In genomic region chr17:45770632-45771472, GRCh38 we compare ENCODE assay signal across 32 cellular contexts. TPM values are rescaled to one million over a fixed set of nuclear protein-coding genes. Genes with fewer than 3 reads are reported as not detected.
DNase-seq lines count a peak whose midpoint lies in the region; ATAC-seq, FAIRE-seq and TF ChIP-seq lines count a peak whose summit lies in the region.
"Had no signal": no experiment of that assay in that cellular context is flagged by ENCODE, and none has a peak within 500 bp of the region (broad histone marks: within the 10 kb centered on the region; RNA-seq: fewer than 3 reads in every experiment).

No MANE protein-coding gene starts in this region.

- DNase-seq in HTR-8/SVneo (ENCODE audit: insufficient read length, low spot score) (no peak), WTC11 (ENCODE audit: low spot score) (peak; percentile 46), islet precursor cell (peak; percentile 82), type B pancreatic cell (ENCODE audit: extremely low spot score, unreplicated experiment) (no peak)
- no peak for DNase-seq in activated naive CD8-positive, alpha-beta T cell treated with anti-CD3 and anti-CD28 coated beads, Interleukin-2, amount 50 U/mL, for 24 hours
- no peak for DNase-seq in stimulated activated CD4-positive, alpha-beta T cell treated with anti-CD3 and anti-CD28 coated beads, Interleukin-4, amount 100 ng/mL, for 1 hour
- no peak for DNase-seq in activated naive CD4-positive, alpha-beta T cell (lab: John Stamatoyannopoulos, UW)
- DNase-seq: activated CD4-positive, alpha-beta T cell treated with anti-CD3 and anti-CD28 coated beads, Interleukin-2, amount 50 U/mL, for 48 hours; activated naive CD4-positive, alpha-beta T cell treated with Interleukin-2 at 50 U/mL for 16 hours; activated T-cell treated with anti-CD3 and anti-CD28 coated beads, Interleukin-2, amount 50 U/mL, for 72 hours; adrenal gland; BE2C; brain microvascular endothelial cell; CD8-positive, alpha-beta T cell; esophagus squamous epithelium; foreskin keratinocyte; heart left ventricle; left cardiac atrium; NCI-H1694; Right ventricle myocardium superior; stimulated activated CD4-positive, alpha-beta T cell treated with anti-CD3 and anti-CD28 coated beads, Interleukin-1b, Interleukin-23, amount 100 ng/mL, for 48 hours; stimulated activated naive CD8-positive, alpha-beta T cell treated with anti-CD3 and anti-CD28 coated beads, Interleukin-15, amount 100 ng/mL, for 72 hours had no signal

- H3K27me3 Mint-ChIP-seq in WTC11 (ENCODE audit: low read depth) (peaks cover 10% of the 10 kb centered on the region), type B pancreatic cell (peaks cover 69% of the 10 kb centered on the region)
- peaks cover 29% of the 10 kb centered on the region for H3K27me3 Mint-ChIP-seq in activated naive CD8-positive, alpha-beta T cell treated with anti-CD3 and anti-CD28 coated beads, Interleukin-2, amount 50 U/mL, for 24 hours

- H3K36me3 Mint-ChIP-seq in WTC11, result no peaks in the 10 kb centered on the region
- H3K36me3 Mint-ChIP-seq in type B pancreatic cell, result no peaks in the 10 kb centered on the region
- H3K36me3 Mint-ChIP-seq in activated naive CD8-positive, alpha-beta T cell treated with anti-CD3 and anti-CD28 coated beads, Interleukin-2, amount 50 U/mL, for 24 hours (ENCODE audit: low read depth), result no peaks in the 10 kb centered on the region
- H3K36me3 Mint-ChIP-seq: CD8-positive, alpha-beta T cell had no signal

- H3K4me3 Mint-ChIP-seq in WTC11 (peak overlapping the region; percentile 20; the same call in 1 of the 2 replicates), type B pancreatic cell (peak overlapping the region; percentile 55)
- H3K4me3 Mint-ChIP-seq in activated naive CD8-positive, alpha-beta T cell treated with anti-CD3 and anti-CD28 coated beads, Interleukin-2, amount 50 U/mL, for 24 hours, result no peak overlapping the region
- H3K4me3 Mint-ChIP-seq: activated T-cell treated with anti-CD3 and anti-CD28 coated beads, Interleukin-2, amount 50 U/mL, for 72 hours; CD8-positive, alpha-beta T cell; stimulated activated naive CD8-positive, alpha-beta T cell treated with anti-CD3 and anti-CD28 coated beads, Interleukin-15, amount 100 ng/mL, for 72 hours; T-helper 1 cell treated with Interleukin-12 subunit alpha and Interleukin-12 subunit beta and Interleukin-4 antibody, amounts not matched to agents 30 μg/mL and 1 μg/mL, for 36 hours had no signal

- peak; percentile 42 for FAIRE-seq in HTR-8/SVneo (lab: Jason Lieb, UNC)
- FAIRE-seq: TTC549 had no signal

- CTCF ChIA-PET in WTC11 (lab: Charles Lee), result interaction anchor here (0.6 to 4.5 kb wide), 18 partner anchors 11 to 267 kb away, joined by 3 to 96 read pairs (median 7); partner anchors contain the start of gene CRHR1

- POLR2A ChIA-PET in WTC11 (lab: Charles Lee), result interaction anchor here (1.8 kb wide), 1 partner anchor 13 kb away, joined by 6 read pairs; the partner anchor contains the start of gene CRHR1

- peak; percentile 41 for ATAC-seq in WTC11
- no peak for ATAC-seq in activated naive CD8-positive, alpha-beta T cell treated with anti-CD3 and anti-CD28 coated beads, Interleukin-2, amount 50 U/mL, for 24 hours
- ATAC-seq: activated CD4-positive, CD25-positive, alpha-beta regulatory T cell treated with anti-CD3 and anti-CD28 coated beads, Interleukin-2, amount 50 U/mL, for 24 hours; activated T-cell treated with anti-CD3 and anti-CD28 coated beads, Interleukin-2, amount 50 U/mL, for 72 hours; CD8-positive, alpha-beta T cell; foreskin keratinocyte; heart left ventricle; left cardiac atrium; Panc1; SK-N-SH treated with all-trans-retinoic acid at 6 μM for 48 hours; stimulated activated naive CD8-positive, alpha-beta T cell treated with anti-CD3 and anti-CD28 coated beads, Interleukin-15, amount 100 ng/mL, for 72 hours had no signal

- H3K27ac Mint-ChIP-seq in WTC11 (no peak overlapping the region), type B pancreatic cell (peak overlapping the region; percentile 34)
- no peak overlapping the region for H3K27ac Mint-ChIP-seq in activated naive CD8-positive, alpha-beta T cell treated with anti-CD3 and anti-CD28 coated beads, Interleukin-2, amount 50 U/mL, for 24 hours
- H3K27ac Mint-ChIP-seq: activated T-cell treated with anti-CD3 and anti-CD28 coated beads, Interleukin-2, amount 50 U/mL, for 72 hours; CD8-positive, alpha-beta T cell; IgD-negative memory B cell; stimulated activated naive CD8-positive, alpha-beta T cell treated with anti-CD3 and anti-CD28 coated beads, Interleukin-15, amount 100 ng/mL, for 72 hours; T-helper 1 cell treated with Interleukin-12 subunit alpha and Interleukin-12 subunit beta and Interleukin-4 antibody, amounts not matched to agents 30 μg/mL and 1 μg/mL, for 36 hours had no signal

- peaks cover 8% of the 10 kb centered on the region for H3K9me3 Mint-ChIP-seq in WTC11
- H3K9me3 Mint-ChIP-seq in type B pancreatic cell, result no peaks in the 10 kb centered on the region
- no peaks in the 10 kb centered on the region for H3K9me3 Mint-ChIP-seq in activated naive CD8-positive, alpha-beta T cell treated with anti-CD3 and anti-CD28 coated beads, Interleukin-2, amount 50 U/mL, for 24 hours
- H3K9me3 Mint-ChIP-seq: T-helper 1 cell treated with Interleukin-12 subunit alpha and Interleukin-12 subunit beta and Interleukin-4 antibody, amounts not matched to agents 30 μg/mL and 1 μg/mL, for 36 hours had no signal

- TF ChIP-seq CTCF in WTC11 (IDR thresholded peaks at IDR 0.05) (no peak), type B pancreatic cell (conservative IDR thresholded peaks at IDR 0.05) (no peak)

- H3K4me1 Mint-ChIP-seq in WTC11, result peaks cover 26% of the 10 kb centered on the region
- H3K4me1 Mint-ChIP-seq in type B pancreatic cell (ENCODE audit: unreplicated experiment), result peaks cover 10% of the 10 kb centered on the region
- H3K4me1 Mint-ChIP-seq in activated naive CD8-positive, alpha-beta T cell treated with anti-CD3 and anti-CD28 coated beads, Interleukin-2, amount 50 U/mL, for 24 hours, result no peaks in the 10 kb centered on the region
- H3K4me1 Mint-ChIP-seq: IgD-negative memory B cell; stimulated activated naive CD8-positive, alpha-beta T cell treated with anti-CD3 and anti-CD28 coated beads, Interleukin-15, amount 100 ng/mL, for 72 hours had no signal

TF ChIP-seq in WTC11, 78 proteins besides CTCF, POLR2A, EP300 and RAD21:
- no peak for TF ChIP-seq PREB (CRISPR knock-in tag; IDR thresholded peaks at IDR 0.05; ENCODE audit: borderline replicate concordance)
- TF ChIP-seq JUN (CRISPR knock-in tag; IDR thresholded peaks at IDR 0.05), result no peak
- peak; percentile 48; the same call in 1 of the 2 replicates for TF ChIP-seq ZNF281 (CRISPR knock-in tag; IDR thresholded peaks at IDR 0.05)

RNA-seq across cellular contexts. Expression of gene CRHR1, which starts 13.3 kb away (rescaled TPM):
- total RNA-seq in WTC11 (2021) (0.92 to 1.6 TPM (median 1.5 TPM) in 3 replicates), type B pancreatic cell (ENCODE audit: low replicate concordance) (0.17 and 0.43 TPM in 2 replicates)
- total RNA-seq: activated T-cell treated with anti-CD3 and anti-CD28 coated beads, Interleukin-2, amount 50 U/mL, for 72 hours; CD8-positive, alpha-beta T cell; dermis microvascular lymphatic vessel endothelial cell; esophagus squamous epithelium; foreskin keratinocyte; left cardiac atrium; lung microvascular endothelial cell; mucosa of gallbladder; right atrium auricular region; Right ventricle myocardium superior had no signal

Comparison
In these comparisons a context has a peak if more than half of its experiments do, and no peak if none do; other contexts are left out.
1. DNase-seq: peak in WTC11 (single experiment) and islet precursor cell (single experiment); none in HTR-8/SVneo (single experiment), type B pancreatic cell (single experiment), activated naive CD8-positive, alpha-beta T cell treated with anti-CD3 and anti-CD28 coated beads, Interleukin-2, amount 50 U/mL, for 24 hours (single experiment), stimulated activated CD4-positive, alpha-beta T cell treated with anti-CD3 and anti-CD28 coated beads, Interleukin-4, amount 100 ng/mL, for 1 hour (single experiment) and activated naive CD4-positive, alpha-beta T cell (0 of 4).